Comparison of ENCODE assay signal across 7 cellular contexts in genomic region chr9:34024476-34024875, GRCh38. TPM values are rescaled to one million over a fixed set of nuclear protein-coding genes. Genes with fewer than 3 reads are reported as not detected.
A peak's percentile ranks its signal among the peaks of the same experiment; 100 is the strongest.
DNase-seq lines count a peak whose midpoint lies in the region; ATAC-seq and TF ChIP-seq lines count a peak whose summit lies in the region.
"Not testable (repeated sequence)": the region's sequence is repeated elsewhere in the genome, so short reads cannot be mapped to it uniquely, and the experiment has no call there.

No MANE protein-coding gene starts in this region.

- not testable (repeated sequence) for TF ChIP-seq POLR2A in esophagus muscularis mucosa (IDR thresholded peaks at IDR 0.05; ENCODE audit: low read depth)

- H3K4me3 Mint-ChIP-seq in dendritic cell treated with granulocyte-macrophage colony-stimulating factor and Interleukin-4, amounts not matched to agents 40 ng/mL and 50 ng/mL, for 4 days: not testable (repeated sequence)

- H3K9me3 ChIP-seq in esophagus muscularis mucosa, heart right ventricle, upper lobe of right lung: not testable (repeated sequence)

- H3K27me3 ChIP-seq in esophagus muscularis mucosa, heart right ventricle, upper lobe of right lung: not testable (repeated sequence)

- not testable (repeated sequence) for H3K27me3 Mint-ChIP-seq in dendritic cell treated with granulocyte-macrophage colony-stimulating factor and Interleukin-4, amounts not matched to agents 40 ng/mL and 50 ng/mL, for 4 days

- TF ChIP-seq EP300 in esophagus muscularis mucosa (IDR thresholded peaks at IDR 0.05): not testable (repeated sequence)

- not testable (repeated sequence) for ATAC-seq in heart right ventricle, upper lobe of right lung

- not testable (repeated sequence) for H3K9me3 Mint-ChIP-seq in dendritic cell treated with granulocyte-macrophage colony-stimulating factor and Interleukin-4, amounts not matched to agents 40 ng/mL and 50 ng/mL, for 4 days

- H3K27ac Mint-ChIP-seq in dendritic cell treated with granulocyte-macrophage colony-stimulating factor and Interleukin-4, amounts not matched to agents 40 ng/mL and 50 ng/mL, for 4 days: peak overlapping the region; percentile 11

- not testable (repeated sequence) for H3K4me1 Mint-ChIP-seq in dendritic cell treated with granulocyte-macrophage colony-stimulating factor and Interleukin-4, amounts not matched to agents 40 ng/mL and 50 ng/mL, for 4 days (ENCODE audit: low read depth)

- not testable (repeated sequence) for H3K4me3 ChIP-seq in esophagus muscularis mucosa, heart right ventricle, upper lobe of right lung

- H3K4me1 ChIP-seq in esophagus muscularis mucosa (peaks cover 0 to 45% (median 33%) of the 10 kb centered on the region in 4 donors), heart right ventricle (peaks cover 0 to 28% (median 8%) of the 10 kb centered on the region in 9 donors)
- not testable (repeated sequence) for H3K4me1 ChIP-seq in upper lobe of right lung

- peak; percentile 34 for DNase-seq in activated CD8-positive, alpha-beta memory T cell treated with anti-CD3 and anti-CD28 coated beads, Interleukin-2, amount 50 U/mL, for 48 hours
- DNase-seq in esophagus muscularis mucosa (ENCODE audit: extremely low spot score); heart right ventricle: not testable (repeated sequence)
- peak; percentile 21 to 85 for DNase-seq in lung microvascular endothelial cell (ENCODE audit: low read depth in 2 of 2)
- DNase-seq in pulmonary artery endothelial cell (ENCODE audit: low read depth, low spot score): peak; percentile 26
- DNase-seq in upper lobe of right lung: peak; percentile 19

- H3K27ac ChIP-seq in esophagus muscularis mucosa (replicated peaks in 1 of 4): peak overlapping the region; percentile 64 to 77 (median 68)
- peak overlapping the region in 9 of 10 donors; percentile 9 to 69 (median 57) for H3K27ac ChIP-seq in heart right ventricle
- not testable (repeated sequence) for H3K27ac ChIP-seq in upper lobe of right lung

- WGBS in esophagus muscularis mucosa: 92% methylated on average over 9 of the region's 9 CpGs
- 86 to 87% methylated on average over 9 of the region's 9 CpGs for WGBS in heart right ventricle, 2 donors

- H3K36me3 ChIP-seq in esophagus muscularis mucosa: peaks cover 0 to 12% (median 3%) of the 10 kb centered on the region in 4 donors
- H3K36me3 ChIP-seq in heart right ventricle: peaks cover 0 to 17% (median 0%) of the 10 kb centered on the region in 9 donors
- H3K36me3 ChIP-seq in upper lobe of right lung: not testable (repeated sequence)

- intact Hi-C loops in dendritic cell treated with granulocyte-macrophage colony-stimulating factor and Interleukin-4, amounts not matched to agents 40 ng/mL and 50 ng/mL, for 4 days (cut with micrococcal nuclease); esophagus muscularis mucosa (cut with DNase I); upper lobe of right lung (cut with DNase I): not testable (repeated sequence)
- intact Hi-C loops in heart right ventricle (cut with DNase I): loop anchor here in 2 of 10 donors (5.0 to 10.0 kb wide), 3 partner anchors 210 to 1688 kb away; partner anchors contain the start of gene UBE2R2 (in 1 of the 2)

- TF ChIP-seq CTCF in esophagus muscularis mucosa (IDR thresholded peaks at IDR 0.05); heart right ventricle (IDR thresholded peaks at IDR 0.05); upper lobe of right lung (IDR thresholded peaks at IDR 0.05): not testable (repeated sequence)

- not testable (repeated sequence) for H3K36me3 Mint-ChIP-seq in dendritic cell treated with granulocyte-macrophage colony-stimulating factor and Interleukin-4, amounts not matched to agents 40 ng/mL and 50 ng/mL, for 4 days (ENCODE audit: low read depth)

RNA-seq across cellular contexts. Expression of gene UBAP2, which starts 24.2 kb away (rescaled TPM):
- total RNA-seq in esophagus muscularis mucosa (10 to 100 TPM; 31.0 to 49.6 (median 37.6) TPM), heart right ventricle (10 to 100 TPM; 23.5 to 36.9 (median 27.9) TPM), lung microvascular endothelial cell (12.4 and 27.0 TPM in 2 replicates), pulmonary artery endothelial cell (14.0 and 17.9 TPM in 2 replicates), upper lobe of right lung (36.2 TPM)
- polyA plus RNA-seq in heart right ventricle: 10 to 100 TPM; 11.7 to 20.1 TPM
